In genomic region chr3:44862221-44862637, GRCh38 we compare ENCODE assay signal across 8 cellular contexts. TPM values are rescaled to one million over a fixed set of nuclear protein-coding genes. Genes with fewer than 3 reads are reported as not detected.
DNase-seq lines count a peak whose midpoint lies in the region; FAIRE-seq and TF ChIP-seq lines count a peak whose summit lies in the region.

No MANE protein-coding gene starts in this region.

- TF ChIP-seq POLR2A in H54 (IDR thresholded peaks at IDR 0.05; ENCODE audit: low read depth, low read length) = no peak
- TF ChIP-seq POLR2A in stomach (IDR thresholded peaks at IDR 0.05) = no peak

- H3K9me3 Mint-ChIP-seq in astrocyte (ENCODE audit: unreplicated experiment) = peaks cover 1% of the 10 kb centered on the region

- H3K36me3 Mint-ChIP-seq in astrocyte (ENCODE audit: low read depth, unreplicated experiment) = peaks cover 17% of the 10 kb centered on the region

- H3K27ac ChIP-seq in astrocyte (ENCODE audit: low read depth, low read length) (peak overlapping the region; percentile 89), stomach (peak overlapping the region; percentile 91 to 97 (median 94))

- peaks cover 2% of the 10 kb centered on the region for H3K4me1 Mint-ChIP-seq in astrocyte (ENCODE audit: low read depth, unreplicated experiment)

- TF ChIP-seq EP300 in stomach (IDR thresholded peaks at IDR 0.05) = no peak

- no peaks in the 10 kb centered on the region for H3K27me3 Mint-ChIP-seq in astrocyte (ENCODE audit: low read depth, unreplicated experiment)

- H3K27ac Mint-ChIP-seq in astrocyte (ENCODE audit: unreplicated experiment) = peak overlapping the region; percentile 77

- H4K20me1 ChIP-seq in Loucy (ENCODE audit: insufficient read depth, low read length, poor library complexity, severe bottlenecking) (no peaks in the 10 kb centered on the region), astrocyte (ENCODE audit: insufficient read depth, low read length) (no peaks in the 10 kb centered on the region)

- no peak overlapping the region for H2AFZ ChIP-seq in Loucy (ENCODE audit: low read length)
- peak overlapping the region; percentile 84 for H2AFZ ChIP-seq in astrocyte (ENCODE audit: low read depth, low read length)

- H3K4me1 ChIP-seq in Loucy (ENCODE audit: insufficient read depth, low read length, poor library complexity, severe bottlenecking) = peaks cover 11% of the 10 kb centered on the region
- H3K4me1 ChIP-seq in astrocyte (ENCODE audit: insufficient read depth, low read length) = peaks cover 8% of the 10 kb centered on the region
- H3K4me1 ChIP-seq in stomach = peaks cover 8 to 40% (median 22%) of the 10 kb centered on the region in 4 donors

- H3K36me3 ChIP-seq in Loucy (ENCODE audit: insufficient read depth, low read length) (peaks cover 6% of the 10 kb centered on the region; the same call in 1 of the 2 replicates), astrocyte (ENCODE audit: insufficient read depth, low read length) (peaks cover 2% of the 10 kb centered on the region), stomach (peaks cover 0 to 18% (median 5%) of the 10 kb centered on the region in 4 donors)

- DNase-seq in NCI-H1105 treated with DMSO at 0.1 percent for 48 hours (lab: John Stamatoyannopoulos, UW) (peak; percentile 1), NCI-H1105 (lab: John Stamatoyannopoulos, UW) (no peak), H54 (ENCODE audit: insufficient read length, low spot score) (peak; percentile 26), astrocyte (ENCODE audit: low read depth) (peak; percentile 32), left kidney (ENCODE audit: low read depth, low spot score) (peak; percentile 57), stomach (no peak)
- no peak for DNase-seq in activated effector memory CD4-positive, alpha-beta T cell treated with anti-CD3 and anti-CD28 coated beads, Interleukin-2, amount 50 U/mL, for 16 hours

- H3K4me2 ChIP-seq in Loucy (ENCODE audit: low read depth, low read length, poor library complexity, severe bottlenecking) (peak overlapping the region; percentile 9), astrocyte (ENCODE audit: low read length) (peak overlapping the region; percentile 97)

- no peaks in the 10 kb centered on the region for H3K9me2 ChIP-seq in Loucy (replicated peaks; ENCODE audit: low read depth, low read length)

- intact Hi-C loops in stomach (cut with DNase I; ENCODE audit: low total_unique reads) = no loop called here

- H3K4me3 Mint-ChIP-seq in astrocyte (ENCODE audit: unreplicated experiment) = peak overlapping the region; percentile 88

- FAIRE-seq in H54 (lab: Jason Lieb, UNC) (no peak), astrocyte (lab: Jason Lieb, UNC) (no peak)

- no peaks in the 10 kb centered on the region for H3K27me3 ChIP-seq in Loucy (ENCODE audit: insufficient read depth, low read length, poor library complexity, severe bottlenecking)
- H3K27me3 ChIP-seq in astrocyte (ENCODE audit: insufficient read depth, low read length) = no peaks in the 10 kb centered on the region
- H3K27me3 ChIP-seq in stomach = no peaks in the 10 kb centered on the region

- H3K4me3 ChIP-seq in Loucy (ENCODE audit: low read length, poor library complexity, severe bottlenecking) (peak overlapping the region; percentile 48), astrocyte (ENCODE audit: insufficient read depth, low read depth, low read length) (peak overlapping the region; percentile 75), stomach (peak overlapping the region; percentile 57 to 78 (median 68))

- no peak for TF ChIP-seq CTCF in Loucy (conservative IDR thresholded peaks at IDR 0.05; ENCODE audit: low read length)
- TF ChIP-seq CTCF in astrocyte (IDR thresholded peaks at IDR 0.05; ENCODE audit: insufficient read depth, low read depth, low read length) = no peak
- no peak for TF ChIP-seq CTCF in stomach (IDR thresholded peaks at IDR 0.05)

- H3K9ac ChIP-seq in Loucy (ENCODE audit: low read depth, low read length, poor library complexity, severe bottlenecking) = no peak overlapping the region
- H3K9ac ChIP-seq in astrocyte (ENCODE audit: low read length) = peak overlapping the region; percentile 90

- H3K9me3 ChIP-seq in Loucy (ENCODE audit: insufficient read depth, low read depth, low read length) = no peaks in the 10 kb centered on the region
- H3K9me3 ChIP-seq in astrocyte (ENCODE audit: insufficient read depth, low read depth, low read length) = no peaks in the 10 kb centered on the region
- H3K9me3 ChIP-seq in stomach = peaks cover 0 to 1% (median under 1%) of the 10 kb centered on the region in 4 donors

- no peaks in the 10 kb centered on the region for H3F3A ChIP-seq in Loucy (ENCODE audit: low read depth)

- 0 to 4% (median 0%) methylated on average over 11 to 26 of the region's 26 CpGs for WGBS in stomach, 5 donors

- H3K79me2 ChIP-seq in Loucy (ENCODE audit: insufficient read depth, low read length) (no peaks in the 10 kb centered on the region), astrocyte (ENCODE audit: insufficient read depth, low read length) (peaks cover 6% of the 10 kb centered on the region)

RNA-seq across cellular contexts. Expression of gene TMEM42, which starts 0.5 kb away (rescaled TPM):
- total RNA-seq in astrocyte = 6.9 and 7.9 TPM in 2 replicates
- 10 to 100 TPM in 3 of 5 donors, 1 to 10 TPM in 2; 7.2 to 21.4 (median 12.1) TPM for total RNA-seq in stomach
- polyA plus RNA-seq in stomach = 10 to 100 TPM; 16.7 to 20.3 (median 17.6) TPM

RNA-seq across cellular contexts. Expression of gene TGM4, which starts 12.2 kb away (rescaled TPM):
- total RNA-seq in astrocyte (0.18 TPM in 1 of 2 replicates, not detected in the other), stomach (not detected)
- not detected for polyA plus RNA-seq in stomach

Comparison
In these comparisons a context has a peak if more than half of its experiments do, and no peak if none do; other contexts are left out.
1. DNase-seq: peak in NCI-H1105 treated with DMSO at 0.1 percent for 48 hours (single experiment), H54 (single experiment), astrocyte (single experiment) and left kidney (single experiment); none in NCI-H1105 (single experiment), stomach (single experiment) and activated effector memory CD4-positive, alpha-beta T cell treated with anti-CD3 and anti-CD28 coated beads, Interleukin-2, amount 50 U/mL, for 16 hours (single experiment).
2. Peak in every context shown above with its lines, with median percentiles within 50 percentile points of each other: H3K4me3 ChIP-seq.